10 cellular contexts compared by ENCODE assay signal in the genomic region with DNA sequence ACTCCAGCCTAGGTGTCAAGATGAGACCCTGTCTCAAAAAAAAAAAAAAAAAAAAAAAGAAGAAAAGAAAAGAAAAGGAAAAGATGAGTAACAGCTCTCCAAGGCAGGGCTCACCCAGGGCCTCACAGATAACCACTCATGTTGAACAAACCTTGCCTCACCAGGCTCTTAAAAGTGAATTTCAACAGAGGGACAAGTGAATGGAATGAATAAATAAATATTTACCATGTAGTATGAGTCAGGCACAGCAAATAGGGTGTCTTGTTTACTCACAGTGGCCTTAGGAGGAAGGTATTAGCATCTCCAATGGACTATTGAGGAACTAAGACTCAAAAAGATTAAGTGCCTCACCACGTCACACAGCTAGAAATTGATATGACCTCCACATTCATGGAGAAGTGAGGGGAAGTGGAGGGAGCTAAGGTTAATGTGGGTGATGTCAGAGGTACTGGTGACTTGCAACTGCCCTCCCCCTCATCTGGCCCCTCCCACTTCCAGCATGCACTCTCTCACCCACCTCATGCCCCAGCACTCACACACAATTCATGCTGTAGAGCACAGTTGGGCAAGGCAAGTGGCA.
A peak's percentile ranks its signal among the peaks of the same experiment; 100 is the strongest.
DNase-seq lines count a peak whose midpoint lies in the region; ATAC-seq, FAIRE-seq and TF ChIP-seq lines count a peak whose summit lies in the region.
"Had no signal": no experiment of that assay in that cellular context is flagged by ENCODE, and none has a peak within 500 bp of the region (broad histone marks: within the 10 kb centered on the region; RNA-seq: fewer than 3 reads in every experiment).

No MANE protein-coding gene starts in this region.

- FAIRE-seq in GM12892 (lab: Jason Lieb, UNC): peak; percentile 42

- no peaks in the 10 kb centered on the region for H3K36me3 ChIP-seq in naive thymus-derived CD4-positive, alpha-beta T cell (ENCODE audit: control insufficient read depth in 2 of 3, insufficient read depth in 3 of 3, low read length in 3 of 3)
- H3K36me3 ChIP-seq: thoracic aorta had no signal

- H3K9me3 ChIP-seq in naive thymus-derived CD4-positive, alpha-beta T cell (ENCODE audit: control insufficient read depth in 2 of 3, low read length in 3 of 3): peaks cover 0 to 22% (median 0%) of the 10 kb centered on the region in 3 experiments

- peaks cover 41% of the 10 kb centered on the region for H3K4me1 Mint-ChIP-seq in activated T-helper 17 cell treated with anti-CD3 and anti-CD28 coated beads, Interleukin-2, amount 50 U/mL, for 72 hours
- H3K4me1 Mint-ChIP-seq in naive thymus-derived CD4-positive, alpha-beta T cell: peaks cover 30 to 82% (median 45%) of the 10 kb centered on the region in 7 donors

- H3K27me3 ChIP-seq in naive thymus-derived CD4-positive, alpha-beta T cell (ENCODE audit: control insufficient read depth in 2 of 2, insufficient read depth in 2 of 2, low read length in 2 of 2): no peaks in the 10 kb centered on the region

- no peak overlapping the region for H3K27ac ChIP-seq in naive thymus-derived CD4-positive, alpha-beta T cell (ENCODE audit: low read depth, low read length)
- no peak overlapping the region for H3K27ac ChIP-seq in coronary artery
- H3K27ac ChIP-seq: thoracic aorta had no signal

- no peak for TF ChIP-seq CTCF in coronary artery (IDR thresholded peaks at IDR 0.05)

- H3K9me3 Mint-ChIP-seq in activated T-helper 17 cell treated with anti-CD3 and anti-CD28 coated beads, Interleukin-2, amount 50 U/mL, for 72 hours: peaks cover 9% of the 10 kb centered on the region
- H3K9me3 Mint-ChIP-seq in naive thymus-derived CD4-positive, alpha-beta T cell: peaks cover 7 to 57% (median 27%) of the 10 kb centered on the region in 11 donors

- no peak for TF ChIP-seq POLR2A in GM12892 (IDR thresholded peaks at IDR 0.05; ENCODE audit: low read depth, low read length)

- no peak overlapping the region for H3K4me3 ChIP-seq in naive thymus-derived CD4-positive, alpha-beta T cell (ENCODE audit: low read length)
- H3K4me3 ChIP-seq in coronary artery: no peak overlapping the region
- H3K4me3 ChIP-seq: thoracic aorta had no signal

- H3K4me3 Mint-ChIP-seq in activated T-helper 17 cell treated with anti-CD3 and anti-CD28 coated beads, Interleukin-2, amount 50 U/mL, for 72 hours: peak overlapping the region; percentile 57
- H3K4me3 Mint-ChIP-seq in naive thymus-derived CD4-positive, alpha-beta T cell: peak overlapping the region in 2 of 10 donors; percentile 6 to 47
- H3K4me3 Mint-ChIP-seq: activated naive CD8-positive, alpha-beta T cell had no signal

- peak overlapping the region; percentile 36 for H3K27ac Mint-ChIP-seq in activated T-helper 17 cell treated with anti-CD3 and anti-CD28 coated beads, Interleukin-2, amount 50 U/mL, for 72 hours
- peak overlapping the region in 1 of 9 donors; percentile 25 for H3K27ac Mint-ChIP-seq in naive thymus-derived CD4-positive, alpha-beta T cell
- H3K27ac Mint-ChIP-seq: activated naive CD8-positive, alpha-beta T cell had no signal

- CTCF ChIA-PET in naive thymus-derived CD4-positive, alpha-beta T cell (lab: Charles Lee): no interaction called here

- no peaks in the 10 kb centered on the region for H3K36me3 Mint-ChIP-seq in activated T-helper 17 cell treated with anti-CD3 and anti-CD28 coated beads, Interleukin-2, amount 50 U/mL, for 72 hours (ENCODE audit: low read depth)
- peaks cover 16 to 46% (median 35%) of the 10 kb centered on the region in 5 donors for H3K36me3 Mint-ChIP-seq in naive thymus-derived CD4-positive, alpha-beta T cell

- intact Hi-C loops in naive thymus-derived CD4-positive, alpha-beta T cell (cut with micrococcal nuclease): loop anchor here in 1 of 2 donors (1.0 kb wide), 1 partner anchor 16 kb away; no protein-coding TSS in a partner anchor

- no peak for DNase-seq in GM12892 (ENCODE audit: insufficient read length)
- DNase-seq in NCI-H2029 (lab: John Stamatoyannopoulos, UW): peak; percentile 89
- no peak for DNase-seq in naive thymus-derived CD4-positive, alpha-beta T cell
- DNase-seq in central memory CD4-positive, alpha-beta T cell: no peak
- no peak for DNase-seq in GM19238 (ENCODE audit: insufficient read length, low spot score)
- DNase-seq in coronary artery (ENCODE audit: low spot score): no peak

- ATAC-seq in activated T-helper 17 cell treated with anti-CD3 and anti-CD28 coated beads, Interleukin-2, amount 50 U/mL, for 72 hours (replicated peaks): no peak
- ATAC-seq in naive thymus-derived CD4-positive, alpha-beta T cell: peak; percentile 77
- ATAC-seq in HG03196 (IDR thresholded peaks at IDR 0.05; ENCODE audit: unreplicated experiment): no peak

- POLR2A ChIA-PET in naive thymus-derived CD4-positive, alpha-beta T cell (lab: Charles Lee): interaction anchor here (0.6 kb wide), 2 partner anchors 46 to 760 kb away, joined by 3 to 6 read pairs; no protein-coding TSS in a partner anchor

- H3K4me1 ChIP-seq in naive thymus-derived CD4-positive, alpha-beta T cell (ENCODE audit: control insufficient read depth in 2 of 2, insufficient read depth in 2 of 2, low read length in 2 of 2): peaks cover 27 to 35% of the 10 kb centered on the region in 2 donors

- no peaks in the 10 kb centered on the region for H3K27me3 Mint-ChIP-seq in activated T-helper 17 cell treated with anti-CD3 and anti-CD28 coated beads, Interleukin-2, amount 50 U/mL, for 72 hours
- no peaks in the 10 kb centered on the region for H3K27me3 Mint-ChIP-seq in naive thymus-derived CD4-positive, alpha-beta T cell
- H3K27me3 Mint-ChIP-seq: activated naive CD8-positive, alpha-beta T cell had no signal
